10 cellular contexts compared by ENCODE assay signal in the genomic region with DNA sequence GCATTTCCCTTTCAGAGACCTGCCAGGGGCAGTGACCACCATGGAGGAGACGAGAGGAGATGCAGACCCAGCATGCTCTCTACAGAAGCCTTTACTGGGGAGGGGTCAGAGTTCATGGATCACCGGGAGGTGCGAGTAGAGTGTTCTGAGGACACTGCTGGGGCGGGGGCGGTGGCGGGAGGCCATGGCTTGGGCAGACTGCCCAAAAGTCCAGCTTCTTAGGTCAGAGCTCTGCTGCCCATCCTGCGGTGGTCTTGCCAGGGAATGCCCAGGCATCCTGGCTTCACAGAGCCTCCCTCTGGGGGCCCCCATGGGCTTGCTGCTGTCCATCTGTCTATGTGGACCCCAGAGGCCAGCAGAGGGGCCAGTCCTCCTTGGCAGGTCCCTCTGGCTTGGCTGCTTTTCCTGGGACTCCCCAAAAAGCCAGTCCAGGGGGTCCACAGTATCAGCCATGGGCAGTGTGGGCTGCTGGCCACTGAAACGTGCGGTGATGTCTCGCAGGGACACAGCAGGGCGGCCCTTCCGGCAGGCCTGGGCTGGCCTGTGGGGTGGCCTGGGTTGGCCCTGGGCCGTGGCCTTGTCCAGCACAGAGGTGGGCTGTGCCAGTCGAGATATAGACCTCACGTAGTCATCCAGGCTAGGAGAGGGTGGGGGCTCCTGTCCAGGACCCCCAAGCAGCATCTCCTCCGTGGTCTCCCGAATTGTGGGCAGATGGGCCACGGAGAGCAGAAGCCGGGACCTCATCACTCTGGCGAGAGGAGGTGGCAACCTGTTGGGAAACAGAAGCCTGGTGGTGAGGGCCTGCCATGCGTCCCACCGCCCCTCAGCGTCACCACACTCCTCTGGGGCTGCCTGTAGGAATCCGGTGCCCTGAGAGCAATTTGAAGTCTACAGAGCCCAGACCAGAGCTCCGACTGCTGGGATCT. TPM values are rescaled to one million over a fixed set of nuclear protein-coding genes. Genes with fewer than 3 reads are reported as not detected.
A peak's percentile ranks its signal among the peaks of the same experiment; 100 is the strongest.
DNase-seq lines count a peak whose midpoint lies in the region; ATAC-seq and TF ChIP-seq lines count a peak whose summit lies in the region.
"Had no signal": no experiment of that assay in that cellular context is flagged by ENCODE, and none has a peak within 500 bp of the region (broad histone marks: within the 10 kb centered on the region; RNA-seq: fewer than 3 reads in every experiment).

No MANE protein-coding gene starts in this region.

- H3K4me3 ChIP-seq in GM23248: peak overlapping the region; percentile 65
- peak overlapping the region; percentile 88 to 98 (median 91) for H3K4me3 ChIP-seq in skeletal muscle tissue (ENCODE audit: low read length in 3 of 3)

- in situ Hi-C loops in GM23248 (cut with MboI): loop anchor here (25.0 kb wide), 1 partner anchor 1315 kb away; no protein-coding TSS in a partner anchor

- H3K27ac ChIP-seq in GM23248 (peak overlapping the region; percentile 33; the same call in 1 of the 2 replicates), skeletal muscle tissue (ENCODE audit: low read depth, low read length) (peak overlapping the region; percentile 92)

- H3K9ac ChIP-seq in GM23248: peak overlapping the region; percentile 70
- peak overlapping the region; percentile 85 to 98 (median 98) for H3K9ac ChIP-seq in skeletal muscle tissue (ENCODE audit: low read depth in 1 of 3, low read length in 3 of 3)

- ATAC-seq in GM18861 (IDR thresholded peaks at IDR 0.05; ENCODE audit: unreplicated experiment): no peak

- intact Hi-C loops in MCF 10A (cut with micrococcal nuclease): no loop called here

- no peaks in the 10 kb centered on the region for H3K79me2 ChIP-seq in GM23248 (ENCODE audit: insufficient read depth)

- H3K4me2 ChIP-seq in GM23248 (ENCODE audit: unreplicated experiment): peak overlapping the region; percentile 87

- H3K36me3 Mint-ChIP-seq in MCF 10A (ENCODE audit: insufficient read depth, unreplicated experiment): peaks cover 23% of the 10 kb centered on the region
- H3K36me3 Mint-ChIP-seq: activated naive CD8-positive, alpha-beta T cell treated with anti-CD3 and anti-CD28 coated beads, Interleukin-2, amount 10 ng/mL, durations not matched to agents 7 days and 5 days had no signal

- peaks cover 18% of the 10 kb centered on the region; the same call in 1 of the 2 replicates for H3F3A ChIP-seq in GM23248 (ENCODE audit: insufficient read depth)

- DNase-seq in GM23248: no peak
- DNase-seq in MCF 10A (ENCODE audit: unreplicated experiment): no peak
- DNase-seq in kidney tubule cell (ENCODE audit: low spot score): peak; percentile 14
- no peak for DNase-seq in NCI-H69 (lab: John Stamatoyannopoulos, UW)
- DNase-seq in NCI-H526 (lab: John Stamatoyannopoulos, UW): no peak
- DNase-seq in T-helper 9 cell: no peak
- DNase-seq: activated naive CD8-positive, alpha-beta T cell treated with anti-CD3 and anti-CD28 coated beads, Interleukin-2, amount 10 ng/mL, durations not matched to agents 7 days and 5 days; stimulated activated naive CD4-positive, alpha-beta T cell had no signal

- CTCF ChIA-PET in MCF 10A (lab: Yijun Ruan, JAX): interaction anchor here (0.6 to 4.2 kb wide), 2 partner anchors 45 to 429 kb away, joined by 3 to 22 read pairs; no protein-coding TSS in a partner anchor

- H3K9me3 ChIP-seq in GM23248 (ENCODE audit: low read depth) (no peaks in the 10 kb centered on the region), skeletal muscle tissue (ENCODE audit: control insufficient read depth in 3 of 3, low read length in 3 of 3) (no peaks in the 10 kb centered on the region)

- H3K27me3 ChIP-seq in GM23248 (replicated peaks; ENCODE audit: insufficient read depth) (no peaks in the 10 kb centered on the region), skeletal muscle tissue (ENCODE audit: control insufficient read depth in 3 of 3, insufficient read depth in 3 of 3, low read length in 3 of 3) (no peaks in the 10 kb centered on the region)

- WGBS in GM23248 (ENCODE audit: low coverage in 1 of 2, low lambda C conversion rate in 2 of 2, missing lambda C conversion rate in 2 of 2), 2 experiments: 84% methylated on average over 22 to 25 of the region's 25 CpGs

- H2AFZ ChIP-seq in GM23248: peak overlapping the region; percentile 72; the same call in 1 of the 2 replicates

- no peak overlapping the region for H3K27ac Mint-ChIP-seq in MCF 10A (ENCODE audit: low read depth, unreplicated experiment)
- H3K27ac Mint-ChIP-seq: activated naive CD8-positive, alpha-beta T cell treated with anti-CD3 and anti-CD28 coated beads, Interleukin-2, amount 10 ng/mL, durations not matched to agents 7 days and 5 days had no signal

- no peaks in the 10 kb centered on the region for H4K20me1 ChIP-seq in GM23248 (ENCODE audit: insufficient read depth)

- no peaks in the 10 kb centered on the region for H3K36me3 ChIP-seq in GM23248 (ENCODE audit: low read depth)
- peaks cover 14 to 25% (median 19%) of the 10 kb centered on the region in 3 donors for H3K36me3 ChIP-seq in skeletal muscle tissue (ENCODE audit: control insufficient read depth in 3 of 3, insufficient read depth in 3 of 3, low read length in 3 of 3)

- POLR2A ChIA-PET in MCF 10A (lab: Yijun Ruan, JAX): interaction anchor here (1.7 to 1.9 kb wide), 2 partner anchors 10 to 19 kb away, joined by 6 to 9 read pairs; partner anchors contain the start of gene RASSF4

- H3K4me1 ChIP-seq in GM23248 (ENCODE audit: insufficient read depth): peaks cover 49% of the 10 kb centered on the region
- peaks cover 84 to 88% (median 85%) of the 10 kb centered on the region in 3 donors for H3K4me1 ChIP-seq in skeletal muscle tissue (ENCODE audit: control insufficient read depth in 3 of 3, insufficient read depth in 3 of 3, low read length in 3 of 3)

- peak overlapping the region; percentile 67 for H3K4me3 Mint-ChIP-seq in MCF 10A (ENCODE audit: unreplicated experiment)
- H3K4me3 Mint-ChIP-seq: activated naive CD8-positive, alpha-beta T cell treated with anti-CD3 and anti-CD28 coated beads, Interleukin-2, amount 10 ng/mL, durations not matched to agents 7 days and 5 days had no signal

- H3K4me1 Mint-ChIP-seq in MCF 10A (ENCODE audit: insufficient read depth, unreplicated experiment): peaks cover 43% of the 10 kb centered on the region

- no peaks in the 10 kb centered on the region for H3K27me3 Mint-ChIP-seq in MCF 10A (ENCODE audit: insufficient read depth, unreplicated experiment)
- H3K27me3 Mint-ChIP-seq: activated naive CD8-positive, alpha-beta T cell treated with anti-CD3 and anti-CD28 coated beads, Interleukin-2, amount 10 ng/mL, durations not matched to agents 7 days and 5 days had no signal

- no peaks in the 10 kb centered on the region for H3K9me3 Mint-ChIP-seq in MCF 10A (ENCODE audit: unreplicated experiment)
- H3K9me3 Mint-ChIP-seq: activated naive CD8-positive, alpha-beta T cell treated with anti-CD3 and anti-CD28 coated beads, Interleukin-2, amount 10 ng/mL, durations not matched to agents 7 days and 5 days had no signal

- H3K9me2 ChIP-seq in GM23248 (ENCODE audit: insufficient read depth): no peaks in the 10 kb centered on the region

- BruUV-seq in MCF 10A (replicated peaks; lab: Mats Ljungman, UMichigan): no TSS peak

- TF ChIP-seq CTCF in MCF 10A (IDR thresholded peaks at IDR 0.05; ENCODE audit: unreplicated experiment): no peak

RNA-seq across cellular contexts. Expression of gene DEPP1, which starts 1.1 kb away (rescaled TPM):
- 7.0 and 10.1 TPM in 2 replicates for total RNA-seq in GM23248 (2014; rRNA removed; shearing (Covaris generic))
- polyA plus RNA-seq in GM23248 (2016; fragmentation: Nextera tagmentation; extraction: Ambion mirVana): 10.2 and 13.8 TPM in 2 replicates
- total RNA-seq in MCF 10A (2022) (0.76 and 0.84 TPM in 2 replicates), skeletal muscle tissue (12.5 TPM)

RNA-seq across cellular contexts. Expression of gene RASSF4, which starts 17.9 kb away (rescaled TPM):
- 1.0 and 2.1 TPM in 2 replicates for total RNA-seq in GM23248 (2014; rRNA removed; shearing (Covaris generic))
- 2.3 and 2.9 TPM in 2 replicates for polyA plus RNA-seq in GM23248 (2016; fragmentation: Nextera tagmentation; extraction: Ambion mirVana)
- total RNA-seq in MCF 10A (2022) (0.22 TPM in 1 of 2 replicates, not detected in the other), skeletal muscle tissue (21.4 TPM)

RNA-seq across cellular contexts. Expression of gene ZNF22, which starts 23.2 kb away (rescaled TPM):
- total RNA-seq in GM23248 (2014; rRNA removed; shearing (Covaris generic)): 14.0 and 15.5 TPM in 2 replicates
- polyA plus RNA-seq in GM23248 (2016; fragmentation: Nextera tagmentation; extraction: Ambion mirVana): 16.7 and 17.3 TPM in 2 replicates
- 7.2 and 8.5 TPM in 2 replicates for total RNA-seq in MCF 10A (2022)
- total RNA-seq in skeletal muscle tissue: 25.6 TPM
